Comparison of ENCODE assay signal across 15 cellular contexts in genomic region chr22:29380032-29380781, GRCh38. TPM values are rescaled to one million over a fixed set of nuclear protein-coding genes. Genes with fewer than 3 reads are reported as not detected.
DNase-seq lines count a peak whose midpoint lies in the region; ATAC-seq and TF ChIP-seq lines count a peak whose summit lies in the region.
"Had no signal": no experiment of that assay in that cellular context is flagged by ENCODE, and none has a peak within 500 bp of the region (broad histone marks: within the 10 kb centered on the region; RNA-seq: fewer than 3 reads in every experiment).

No MANE protein-coding gene starts in this region.

- no peak for ATAC-seq in stimulated activated naive CD8-positive, alpha-beta T cell treated with anti-CD3 and anti-CD28 coated beads, Interleukin-15, amount 100 ng/mL, for 72 hours
- no peak for ATAC-seq in activated B cell treated with CpG ODN at 0.5 μM for 24 hours (ENCODE audit: low read depth)
- ATAC-seq: K562 had no signal

- H3K36me3 Mint-ChIP-seq in stimulated activated naive CD8-positive, alpha-beta T cell treated with anti-CD3 and anti-CD28 coated beads, Interleukin-15, Interleukin-2, amounts not matched to agents 100 ng/mL and 50 ng/mL, for 24 hours (ENCODE audit: low read depth): peaks cover 52% of the 10 kb centered on the region
- peaks cover 76% of the 10 kb centered on the region for H3K36me3 Mint-ChIP-seq in activated B cell treated with CpG ODN at 0.5 μM for 24 hours (ENCODE audit: low read depth)

- peak overlapping the region; percentile 3 for H3K27ac Mint-ChIP-seq in stimulated activated naive CD8-positive, alpha-beta T cell treated with anti-CD3 and anti-CD28 coated beads, Interleukin-15, Interleukin-2, amounts not matched to agents 100 ng/mL and 50 ng/mL, for 24 hours
- peak overlapping the region in 1 of 2 donors; percentile 13 for H3K27ac Mint-ChIP-seq in stimulated activated naive CD8-positive, alpha-beta T cell treated with anti-CD3 and anti-CD28 coated beads, Interleukin-15, amount 100 ng/mL, for 72 hours
- H3K27ac Mint-ChIP-seq in activated B cell treated with CpG ODN at 0.5 μM for 24 hours: peak overlapping the region; percentile 62

- H3K27me3 ChIP-seq in iPS-15b (ENCODE audit: control insufficient read depth, insufficient read depth, low read length) (no peaks in the 10 kb centered on the region), H7 (ENCODE audit: control insufficient read depth, insufficient read depth, low read length) (no peaks in the 10 kb centered on the region)

- DNase-seq in stimulated activated naive CD8-positive, alpha-beta T cell treated with anti-CD3 and anti-CD28 coated beads, Interleukin-15, amount 100 ng/mL, for 72 hours: no peak
- no peak for DNase-seq in activated B cell treated with CpG ODN at 0.5 μM for 24 hours
- DNase-seq in H7: no peak
- no peak for DNase-seq in cerebellum (ENCODE audit: low spot score)
- DNase-seq in superior temporal gyrus (ENCODE audit: extremely low spot score): no peak
- DNase-seq in ureter (ENCODE audit: low spot score): no peak
- DNase-seq: AML-193; effector CD8-positive, alpha-beta T cell; GOT3; NCI-H2081 treated with DMSO at 0.1 percent for 48 hours; stimulated activated CD4-positive, alpha-beta T cell treated with anti-CD3 and anti-CD28 coated beads, Interleukin-15, amount 100 ng/mL, for 24 hours; WERI-Rb-1 had no signal

- H3K27me3 Mint-ChIP-seq in stimulated activated naive CD8-positive, alpha-beta T cell treated with anti-CD3 and anti-CD28 coated beads, Interleukin-15, Interleukin-2, amounts not matched to agents 100 ng/mL and 50 ng/mL, for 24 hours: no peaks in the 10 kb centered on the region
- no peaks in the 10 kb centered on the region for H3K27me3 Mint-ChIP-seq in stimulated activated naive CD8-positive, alpha-beta T cell treated with anti-CD3 and anti-CD28 coated beads, Interleukin-15, amount 100 ng/mL, for 72 hours
- H3K27me3 Mint-ChIP-seq in activated B cell treated with CpG ODN at 0.5 μM for 24 hours: no peaks in the 10 kb centered on the region

- POLR2A ChIA-PET in activated B cell treated with CpG ODN at 0.5 μM for 24 hours (lab: Charles Lee): interaction anchor here (0.7 kb wide), 1 partner anchor 16 kb away, joined by 3 read pairs; no protein-coding TSS in a partner anchor

- H3K9ac ChIP-seq in iPS-15b (ENCODE audit: low read depth, low read length): peak overlapping the region; percentile 8

- TF ChIP-seq CTCF in activated B cell treated with CpG ODN at 0.5 μM for 24 hours (IDR thresholded peaks at IDR 0.05): no peak

- H3K4me3 ChIP-seq in iPS-15b (ENCODE audit: low read depth, low read length) (no peak overlapping the region), H7 (ENCODE audit: insufficient read depth, low read depth, low read length) (no peak overlapping the region)
- H3K4me3 ChIP-seq: K562 had no signal

- H3K9me3 Mint-ChIP-seq in stimulated activated naive CD8-positive, alpha-beta T cell treated with anti-CD3 and anti-CD28 coated beads, Interleukin-15, Interleukin-2, amounts not matched to agents 100 ng/mL and 50 ng/mL, for 24 hours: no peaks in the 10 kb centered on the region
- H3K9me3 Mint-ChIP-seq in stimulated activated naive CD8-positive, alpha-beta T cell treated with anti-CD3 and anti-CD28 coated beads, Interleukin-15, amount 100 ng/mL, for 72 hours: peaks cover 0 to 4% of the 10 kb centered on the region in 2 donors
- H3K9me3 Mint-ChIP-seq in activated B cell treated with CpG ODN at 0.5 μM for 24 hours: no peaks in the 10 kb centered on the region

- peaks cover 3% of the 10 kb centered on the region for H3K36me3 ChIP-seq in iPS-15b (ENCODE audit: control insufficient read depth, insufficient read depth, low read length)
- peaks cover 2% of the 10 kb centered on the region; the same call in 1 of the 2 replicates for H3K36me3 ChIP-seq in H7 (replicated peaks; ENCODE audit: control insufficient read depth, insufficient read depth, low read length)

- no peaks in the 10 kb centered on the region for H3K4me1 ChIP-seq in iPS-15b (ENCODE audit: control insufficient read depth, insufficient read depth, low read length)

- intact Hi-C loops in activated B cell treated with CpG ODN at 0.5 μM for 24 hours (cut with micrococcal nuclease): no loop called here

- CTCF ChIA-PET in activated B cell treated with CpG ODN at 0.5 μM for 24 hours (lab: Charles Lee): no interaction called here

- no peaks in the 10 kb centered on the region for H3K9me3 ChIP-seq in iPS-15b (ENCODE audit: control insufficient read depth, insufficient read depth, low read length)

- no peak overlapping the region for H3K4me3 Mint-ChIP-seq in stimulated activated naive CD8-positive, alpha-beta T cell treated with anti-CD3 and anti-CD28 coated beads, Interleukin-15, Interleukin-2, amounts not matched to agents 100 ng/mL and 50 ng/mL, for 24 hours
- no peak overlapping the region for H3K4me3 Mint-ChIP-seq in stimulated activated naive CD8-positive, alpha-beta T cell treated with anti-CD3 and anti-CD28 coated beads, Interleukin-15, amount 100 ng/mL, for 72 hours
- H3K4me3 Mint-ChIP-seq in activated B cell treated with CpG ODN at 0.5 μM for 24 hours: no peak overlapping the region

- H3K4me1 Mint-ChIP-seq in stimulated activated naive CD8-positive, alpha-beta T cell treated with anti-CD3 and anti-CD28 coated beads, Interleukin-15, Interleukin-2, amounts not matched to agents 100 ng/mL and 50 ng/mL, for 24 hours (ENCODE audit: low read depth): peaks cover 53% of the 10 kb centered on the region
- peaks cover 63% of the 10 kb centered on the region for H3K4me1 Mint-ChIP-seq in stimulated activated naive CD8-positive, alpha-beta T cell treated with anti-CD3 and anti-CD28 coated beads, Interleukin-15, amount 100 ng/mL, for 72 hours
- peaks cover 81% of the 10 kb centered on the region for H3K4me1 Mint-ChIP-seq in activated B cell treated with CpG ODN at 0.5 μM for 24 hours

RNA-seq across cellular contexts. Expression of gene AP1B1, which starts 8.2 kb away (rescaled TPM):
- total RNA-seq in activated B cell treated with CpG ODN at 0.5 μM for 24 hours: 120 and 132 TPM in 2 replicates
- 119 and 121 TPM in 2 replicates for total RNA-seq in H7 (2014; rRNA removed; shearing (Covaris generic))
- total RNA-seq in cerebellum: 35.4 TPM
- total RNA-seq in ureter: 173 TPM

RNA-seq across cellular contexts. Expression of gene RFPL1, which starts 58.2 kb away (rescaled TPM):
- total RNA-seq in activated B cell treated with CpG ODN at 0.5 μM for 24 hours (not detected in 2 replicates), cerebellum (not detected), ureter (not detected)
- 0.42 TPM in 1 of 2 replicates, not detected in the other for total RNA-seq in H7 (2014; rRNA removed; shearing (Covaris generic))
- total RNA-seq: K562 had no signal
